In the genomic region with DNA sequence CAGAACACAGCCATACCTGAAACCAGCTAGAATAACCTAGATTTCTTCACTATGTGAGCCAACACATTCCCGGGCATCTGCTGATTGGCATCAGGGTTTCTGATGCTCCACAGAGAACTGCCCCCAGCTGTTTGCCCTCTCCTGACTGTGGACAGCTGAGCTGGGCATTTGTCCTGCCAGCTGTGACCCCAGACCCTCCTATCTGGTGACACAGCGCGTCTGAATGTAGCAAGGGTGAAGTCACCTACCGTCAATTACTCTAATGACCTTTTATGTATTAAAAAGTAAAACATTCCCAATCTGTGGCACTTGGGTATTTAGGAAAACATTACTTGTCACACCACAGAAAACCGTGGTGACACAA, we compare ENCODE assay signal across 18 cellular contexts. TPM values are rescaled to one million over a fixed set of nuclear protein-coding genes. Genes with fewer than 3 reads are reported as not detected.
DNase-seq lines count a peak whose midpoint lies in the region; ATAC-seq, FAIRE-seq and TF ChIP-seq lines count a peak whose summit lies in the region.
"Had no signal": no experiment of that assay in that cellular context is flagged by ENCODE, and none has a peak within 500 bp of the region (broad histone marks: within the 10 kb centered on the region; RNA-seq: fewer than 3 reads in every experiment).

No MANE protein-coding gene starts in this region.

- H3K27ac ChIP-seq in SK-N-SH (ENCODE audit: low read depth in 2 of 2, low read length in 1 of 2) (no peak overlapping the region), spleen (no peak overlapping the region)
- H3K27ac ChIP-seq: 22Rv1 had no signal

- H3K9me3 ChIP-seq in SK-N-SH: no peaks in the 10 kb centered on the region
- H3K9me3 ChIP-seq in spleen: no peaks in the 10 kb centered on the region

- peak; percentile 60 for FAIRE-seq in bronchial epithelial cell (lab: Jason Lieb, UNC)

- DNase-seq in SK-N-SH: peak; percentile 19
- no peak for DNase-seq in bronchial epithelial cell (ENCODE audit: low read depth)
- peak; percentile 60 for DNase-seq in mesenteric fat pad (ENCODE audit: low spot score)
- peak; percentile 44 for DNase-seq in spleen
- no peak for DNase-seq in EL
- DNase-seq: AML-193, GF-D8, NCI-H1417, NCI-H187, NCI-H2107, NCI-H510A, NCI-H774, SHP77 treated with DMSO at 0.1 percent for 48 hours had no signal

- no peak for TF ChIP-seq POLR2A in spleen (IDR thresholded peaks at IDR 0.05)

- H3K79me2 ChIP-seq in SK-N-SH (ENCODE audit: insufficient read depth): no peaks in the 10 kb centered on the region

- no peaks in the 10 kb centered on the region for H4K20me1 ChIP-seq in SK-N-SH (ENCODE audit: insufficient read depth)

- POLR2A ChIA-PET in SK-N-SH (lab: Yijun Ruan, JAX): no interaction called here

- no peaks in the 10 kb centered on the region for H3K9me2 ChIP-seq in SK-N-SH

- TF ChIP-seq CTCF in SK-N-SH (IDR thresholded peaks at IDR 0.05) (no peak), bronchial epithelial cell (IDR thresholded peaks at IDR 0.05; ENCODE audit: insufficient read depth, low read length, severe bottlenecking) (no peak), spleen (IDR thresholded peaks at IDR 0.05 in 8 of 11, conservative IDR thresholded peaks at IDR 0.05 in 3 of 11) (no peak)

- intact Hi-C loops in spleen (cut with DNase I; ENCODE audit: low total_unique reads): no loop called here

- H3K4me1 ChIP-seq in SK-N-SH (ENCODE audit: control insufficient read depth in 1 of 2, insufficient read depth in 2 of 2, low read depth in 1 of 2, low read length in 1 of 2) (no peaks in the 10 kb centered on the region; a peak in 1 of 4 replicates), spleen (peaks cover 0 to 15% (median 0%) of the 10 kb centered on the region in 6 donors)

- TF ChIP-seq RAD21 in SK-N-SH (IDR thresholded peaks at IDR 0.05; ENCODE audit: low read length): no peak

- WGBS in SK-N-SH (ENCODE audit: low lambda C conversion rate): 42% methylated on average over 5 of the region's 5 CpGs
- 78 to 88% (median 83%) methylated on average over 5 of the region's 5 CpGs for WGBS in spleen, 5 donors

- H3K4me3 ChIP-seq in SK-N-SH (ENCODE audit: low read depth in 2 of 2, low read length in 1 of 2) (no peak overlapping the region), bronchial epithelial cell (ENCODE audit: low read depth, low read length) (no peak overlapping the region), spleen (no peak overlapping the region)
- H3K4me3 ChIP-seq: GM23338 had no signal

- H3K27me3 ChIP-seq in SK-N-SH (ENCODE audit: insufficient read depth) (no peaks in the 10 kb centered on the region), bronchial epithelial cell (ENCODE audit: control insufficient read depth, insufficient read depth, low read length) (no peaks in the 10 kb centered on the region), spleen (replicated peaks in 1 of 7) (peaks cover 0 to 24% (median 0%) of the 10 kb centered on the region in 7 donors)

- H3K36me3 ChIP-seq in SK-N-SH (replicated peaks in 1 of 2; ENCODE audit: control insufficient read depth in 1 of 2, insufficient read depth in 2 of 2, low read length in 1 of 2) (no peaks in the 10 kb centered on the region), bronchial epithelial cell (ENCODE audit: control insufficient read depth, insufficient read depth, low read length) (no peaks in the 10 kb centered on the region), spleen (no peaks in the 10 kb centered on the region)

- no peak overlapping the region for H2AFZ ChIP-seq in SK-N-SH (ENCODE audit: low read depth)
- H2AFZ ChIP-seq: GM23338 had no signal

- H3F3A ChIP-seq in SK-N-SH (replicated peaks; ENCODE audit: insufficient read depth): no peaks in the 10 kb centered on the region

- CTCF ChIA-PET in SK-N-SH (lab: Yijun Ruan, JAX): no interaction called here

- no peak overlapping the region for H3K4me2 ChIP-seq in SK-N-SH

- no peak overlapping the region for H3K9ac ChIP-seq in SK-N-SH

- TF ChIP-seq EP300 in SK-N-SH (IDR thresholded peaks at IDR 0.05; ENCODE audit: borderline replicate concordance in 1 of 2, low read depth in 1 of 2, low read length in 1 of 2): no peak

- ATAC-seq in SK-N-SH treated with all-trans-retinoic acid at 6 μM for 48 hours (no peak), GM18511 (IDR thresholded peaks at IDR 0.05; ENCODE audit: unreplicated experiment) (no peak), HG03469 (IDR thresholded peaks at IDR 0.05; ENCODE audit: unreplicated experiment) (no peak)

TF ChIP-seq in SK-N-SH, 30 proteins besides CTCF, POLR2A, EP300 and RAD21:
- TF ChIP-seq ELF1 (IDR thresholded peaks at IDR 0.05): no peak
- TF ChIP-seq, protein P1, sequence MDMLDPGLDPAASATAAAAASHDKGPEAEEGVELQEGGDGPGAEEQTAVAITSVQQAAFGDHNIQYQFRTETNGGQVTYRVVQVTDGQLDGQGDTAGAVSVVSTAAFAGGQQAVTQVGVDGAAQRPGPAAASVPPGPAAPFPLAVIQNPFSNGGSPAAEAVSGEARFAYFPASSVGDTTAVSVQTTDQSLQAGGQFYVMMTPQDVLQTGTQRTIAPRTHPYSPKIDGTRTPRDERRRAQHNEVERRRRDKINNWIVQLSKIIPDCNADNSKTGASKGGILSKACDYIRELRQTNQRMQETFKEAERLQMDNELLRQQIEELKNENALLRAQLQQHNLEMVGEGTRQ (IDR thresholded peaks at IDR 0.05; ENCODE audit: borderline replicate concordance, low read depth, low read length): no peak
TF ChIP-seq in SK-N-SH: peak in this region for 0.

TF ChIP-seq in SK-N-SH treated with all-trans-retinoic acid at 6 μM for 48 hours, 23 proteins besides CTCF, POLR2A, EP300 and RAD21:
- TF ChIP-seq OSR1 (CRISPR knock-in tag; IDR thresholded peaks at IDR 0.05) (no peak), RARB (CRISPR knock-in tag; IDR thresholded peaks at IDR 0.05) (no peak), GLIS3 (CRISPR knock-in tag; IDR thresholded peaks at IDR 0.05) (no peak), TCF4 (CRISPR knock-in tag; IDR thresholded peaks at IDR 0.05; ENCODE audit: borderline replicate concordance) (no peak), ESRRG (CRISPR knock-in tag; IDR thresholded peaks at IDR 0.05) (no peak)
- TF ChIP-seq, protein P2, sequence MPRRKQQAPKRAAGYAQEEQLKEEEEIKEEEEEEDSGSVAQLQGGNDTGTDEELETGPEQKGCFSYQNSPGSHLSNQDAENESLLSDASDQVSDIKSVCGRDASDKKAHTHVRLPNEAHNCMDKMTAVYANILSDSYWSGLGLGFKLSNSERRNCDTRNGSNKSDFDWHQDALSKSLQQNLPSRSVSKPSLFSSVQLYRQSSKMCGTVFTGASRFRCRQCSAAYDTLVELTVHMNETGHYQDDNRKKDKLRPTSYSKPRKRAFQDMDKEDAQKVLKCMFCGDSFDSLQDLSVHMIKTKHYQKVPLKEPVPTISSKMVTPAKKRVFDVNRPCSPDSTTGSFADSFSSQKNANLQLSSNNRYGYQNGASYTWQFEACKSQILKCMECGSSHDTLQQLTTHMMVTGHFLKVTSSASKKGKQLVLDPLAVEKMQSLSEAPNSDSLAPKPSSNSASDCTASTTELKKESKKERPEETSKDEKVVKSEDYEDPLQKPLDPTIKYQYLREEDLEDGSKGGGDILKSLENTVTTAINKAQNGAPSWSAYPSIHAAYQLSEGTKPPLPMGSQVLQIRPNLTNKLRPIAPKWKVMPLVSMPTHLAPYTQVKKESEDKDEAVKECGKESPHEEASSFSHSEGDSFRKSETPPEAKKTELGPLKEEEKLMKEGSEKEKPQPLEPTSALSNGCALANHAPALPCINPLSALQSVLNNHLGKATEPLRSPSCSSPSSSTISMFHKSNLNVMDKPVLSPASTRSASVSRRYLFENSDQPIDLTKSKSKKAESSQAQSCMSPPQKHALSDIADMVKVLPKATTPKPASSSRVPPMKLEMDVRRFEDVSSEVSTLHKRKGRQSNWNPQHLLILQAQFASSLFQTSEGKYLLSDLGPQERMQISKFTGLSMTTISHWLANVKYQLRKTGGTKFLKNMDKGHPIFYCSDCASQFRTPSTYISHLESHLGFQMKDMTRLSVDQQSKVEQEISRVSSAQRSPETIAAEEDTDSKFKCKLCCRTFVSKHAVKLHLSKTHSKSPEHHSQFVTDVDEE (CRISPR knock-in tag; IDR thresholded peaks at IDR 0.05): no peak

RNA-seq across cellular contexts. Expression of a gene that starts 29.7 kb away (rescaled TPM):
- polyA plus RNA-seq in SK-N-SH (2012; rRNA removed) (27.9 and 30.3 TPM in 2 replicates), spleen (10 to 100 TPM; 19.5 to 33.7 (median 28.8) TPM)
- polyA plus RNA-seq in SK-N-SH (2012; cell fraction: cytosol; rRNA removed): 13.5 and 14.0 TPM in 2 replicates
- polyA plus RNA-seq in SK-N-SH (2012; cell fraction: nucleus; rRNA removed): 155 and 180 TPM in 2 replicates
- total RNA-seq in bronchial epithelial cell (18.2 and 20.9 TPM in 2 replicates), mesenteric fat pad (36.1 TPM), spleen (10 to 100 TPM; 50.4 to 74.4 (median 68.6) TPM)

Comparison
In these comparisons a context has a peak if more than half of its experiments do, and no peak if none do; other contexts are left out.
1. DNase-seq: peak in SK-N-SH (single experiment), mesenteric fat pad (single experiment) and spleen (single experiment); none in bronchial epithelial cell (single experiment) and EL (single experiment).